Comparison of ENCODE assay signal across 34 cellular contexts in genomic region chr10:8168836-8169235, GRCh38.
"Had no signal": no experiment of that assay in that cellular context is flagged by ENCODE, and none has a peak within 500 bp of the region (broad histone marks: within the 10 kb centered on the region; RNA-seq: fewer than 3 reads in every experiment).

No MANE protein-coding gene starts in this region.

- H3K4me3 ChIP-seq: adrenal gland, body of pancreas, breast epithelium had no signal

- H3K36me3 ChIP-seq: adrenal gland, brain microvascular endothelial cell, breast epithelium had no signal

- DNase-seq: activated B cell treated with CpG ODN at 0.5 μM for 24 hours; activated CD4-positive, alpha-beta memory T cell treated with anti-CD3 and anti-CD28 coated beads for 36 hours; activated CD4-positive, alpha-beta T cell treated with anti-CD3 and anti-CD28 coated beads for 4 hours; activated CD4-positive, alpha-beta T cell treated with anti-CD3 and anti-CD28 coated beads, Interleukin-2, amount 10 ng/mL, durations not matched to agents 24 days and 14 days; activated CD4-positive, alpha-beta T cell treated with anti-CD3 and anti-CD28 coated beads, Interleukin-2, amount 50 U/mL, for 1 hour; activated CD4-positive, alpha-beta T cell treated with anti-CD3 and anti-CD28 coated beads, Interleukin-2, amount 50 U/mL, for 4 hours; activated CD4-positive, CD25-positive, alpha-beta regulatory T cell treated with anti-CD3 and anti-CD28 coated beads, Interleukin-2, amount 50 U/mL, for 72 hours; activated CD8-positive, alpha-beta memory T cell treated with anti-CD3 and anti-CD28 coated beads, Interleukin-2, amount 50 U/mL, for 4 hours; activated CD8-positive, alpha-beta T cell treated with anti-CD3 and anti-CD28 coated beads for 36 hours; activated effector memory CD4-positive, alpha-beta T cell treated with anti-CD3 and anti-CD28 coated beads, Interleukin-2, amount 50 U/mL, for 16 hours; activated gamma-delta T cell treated with Interleukin-2 at 50 U/mL for 16 hours; activated naive CD4-positive, alpha-beta T cell; activated naive CD4-positive, alpha-beta T cell treated with anti-CD3 and anti-CD28 coated beads for 36 hours; activated naive CD4-positive, alpha-beta T cell treated with anti-CD3 and anti-CD28 coated beads, Interleukin-2, amount 50 U/mL, for 16 hours; activated naive CD8-positive, alpha-beta T cell treated with anti-CD3 and anti-CD28 coated beads for 36 hours; activated T-cell treated with anti-CD3 and anti-CD28 coated beads for 4 hours; activated T-cell treated with anti-CD3 and anti-CD28 coated beads, Interleukin-2, amount 50 U/mL, for 1 hour; activated T-cell treated with anti-CD3 and anti-CD28 coated beads, Interleukin-2, amount 50 U/mL, for 4 hours; activated T-cell treated with anti-CD3 and anti-CD28 coated beads, Interleukin-2, amount 50 U/mL, for 72 hours; adrenal gland; amniotic stem cell; aorta; body of pancreas; brain microvascular endothelial cell; central memory CD4-positive, alpha-beta T cell; T-helper 1 cell; T-helper 2 cell; T-helper 9 cell had no signal

- H3K27ac ChIP-seq: adrenal gland, body of pancreas, brain microvascular endothelial cell, breast epithelium, VCaP had no signal

- H3K9me3 ChIP-seq: body of pancreas had no signal

- H3K4me1 ChIP-seq: adrenal gland, body of pancreas, breast epithelium had no signal

- ATAC-seq: activated CD8-positive, alpha-beta T cell treated with anti-CD3 and anti-CD28 coated beads for 36 hours; activated naive CD4-positive, alpha-beta T cell treated with anti-CD3 and anti-CD28 coated beads, Interleukin-2, amount 50 U/mL, for 72 hours; activated T-cell treated with anti-CD3 and anti-CD28 coated beads, Interleukin-2, amount 50 U/mL, for 4 hours; activated T-cell treated with anti-CD3 and anti-CD28 coated beads, Interleukin-2, amount 50 U/mL, for 72 hours; activated T-helper 17 cell treated with anti-CD3 and anti-CD28 coated beads, Interleukin-2, amount 50 U/mL, for 72 hours; body of pancreas had no signal

- FAIRE-seq: astrocyte, TTC549 had no signal
